ENCODE assay signal across 15 cellular contexts in genomic region chr16:50679676-50680555, GRCh38. TPM values are rescaled to one million over a fixed set of nuclear protein-coding genes. Genes with fewer than 3 reads are reported as not detected.
A peak's percentile ranks its signal among the peaks of the same experiment; 100 is the strongest.
DNase-seq lines count a peak whose midpoint lies in the region; ATAC-seq, FAIRE-seq and TF ChIP-seq lines count a peak whose summit lies in the region.
"Had no signal": no experiment of that assay in that cellular context is flagged by ENCODE, and none has a peak within 500 bp of the region (broad histone marks: within the 10 kb centered on the region; RNA-seq: fewer than 3 reads in every experiment).

No MANE protein-coding gene starts in this region.

- TF ChIP-seq POLR2A in GM12891 (IDR thresholded peaks at IDR 0.05; ENCODE audit: low read depth, low read length), result no peak

- H3K9me3 Mint-ChIP-seq in CD8-positive, alpha-beta T cell, result no peaks in the 10 kb centered on the region
- H3K9me3 Mint-ChIP-seq in activated naive CD8-positive, alpha-beta T cell treated with anti-CD3 and anti-CD28 coated beads, Interleukin-2, amount 10 ng/mL, durations not matched to agents 7 days and 5 days, result no peaks in the 10 kb centered on the region
- no peaks in the 10 kb centered on the region for H3K9me3 Mint-ChIP-seq in neural crest cell

- no peaks in the 10 kb centered on the region for H3K27me3 Mint-ChIP-seq in CD8-positive, alpha-beta T cell (ENCODE audit: low read depth)
- H3K27me3 Mint-ChIP-seq in activated naive CD8-positive, alpha-beta T cell treated with anti-CD3 and anti-CD28 coated beads, Interleukin-2, amount 10 ng/mL, durations not matched to agents 7 days and 5 days, result no peaks in the 10 kb centered on the region
- no peaks in the 10 kb centered on the region for H3K27me3 Mint-ChIP-seq in neural crest cell (ENCODE audit: low read depth)

- H3K36me3 Mint-ChIP-seq in CD8-positive, alpha-beta T cell, result peaks cover 54% of the 10 kb centered on the region
- peaks cover 39% of the 10 kb centered on the region for H3K36me3 Mint-ChIP-seq in activated naive CD8-positive, alpha-beta T cell treated with anti-CD3 and anti-CD28 coated beads, Interleukin-2, amount 10 ng/mL, durations not matched to agents 7 days and 5 days
- no peaks in the 10 kb centered on the region for H3K36me3 Mint-ChIP-seq in neural crest cell (ENCODE audit: low read depth)

- no peaks in the 10 kb centered on the region for H3K9me3 ChIP-seq in CD8-positive, alpha-beta T cell (ENCODE audit: low read length)
- H3K9me3 ChIP-seq: sigmoid colon, tibial nerve had no signal

- peak overlapping the region; percentile 51 for H3K27ac ChIP-seq in CD8-positive, alpha-beta T cell (ENCODE audit: low read depth, low read length)

- FAIRE-seq in GM12891 (lab: Jason Lieb, UNC), result peak; percentile 47

- intact Hi-C loops in CD8-positive, alpha-beta T cell (cut with DNase I, micrococcal nuclease), result loop anchor here in 1 of 2 experiments (2.0 to 5.0 kb wide), 4 partner anchors 15 to 413 kb away; partner anchors contain the start of genes ADCY7 and NKD1

- peak overlapping the region; percentile 65 for H3K4me3 ChIP-seq in CD8-positive, alpha-beta T cell (ENCODE audit: low read depth, low read length)

- H3K27ac Mint-ChIP-seq in CD8-positive, alpha-beta T cell, result peak overlapping the region; percentile 97
- peak overlapping the region; percentile 89 for H3K27ac Mint-ChIP-seq in activated naive CD8-positive, alpha-beta T cell treated with anti-CD3 and anti-CD28 coated beads, Interleukin-2, amount 10 ng/mL, durations not matched to agents 7 days and 5 days
- peak overlapping the region; percentile 23 for H3K27ac Mint-ChIP-seq in neural crest cell (ENCODE audit: unreplicated experiment)

- peaks cover 25% of the 10 kb centered on the region for H3K36me3 ChIP-seq in CD8-positive, alpha-beta T cell (ENCODE audit: insufficient read depth, low read length)
- H3K36me3 ChIP-seq: sigmoid colon, tibial nerve had no signal

- peak overlapping the region; percentile 92 for H3K4me3 Mint-ChIP-seq in CD8-positive, alpha-beta T cell
- H3K4me3 Mint-ChIP-seq in activated naive CD8-positive, alpha-beta T cell treated with anti-CD3 and anti-CD28 coated beads, Interleukin-2, amount 10 ng/mL, durations not matched to agents 7 days and 5 days, result peak overlapping the region; percentile 92
- H3K4me3 Mint-ChIP-seq in neural crest cell, result no peak overlapping the region

- ATAC-seq in CD8-positive, alpha-beta T cell, result no peak
- no peak for ATAC-seq in activated naive CD8-positive, alpha-beta T cell treated with anti-CD3 and anti-CD28 coated beads, Interleukin-2, amount 10 ng/mL, durations not matched to agents 7 days and 5 days (ENCODE audit: low read depth)
- no peak for ATAC-seq in HG03159 (IDR thresholded peaks at IDR 0.05; ENCODE audit: unreplicated experiment)
- ATAC-seq in HG03354 (IDR thresholded peaks at IDR 0.05; ENCODE audit: poor library complexity, severe bottlenecking, unreplicated experiment), result no peak

- no peak for TF ChIP-seq CTCF in CD8-positive, alpha-beta T cell (IDR thresholded peaks at IDR 0.05)
- TF ChIP-seq CTCF in neural crest cell (conservative IDR thresholded peaks at IDR 0.05), result no peak

- H3K4me1 Mint-ChIP-seq in CD8-positive, alpha-beta T cell (ENCODE audit: low read depth), result peaks cover 81% of the 10 kb centered on the region
- H3K4me1 Mint-ChIP-seq in activated naive CD8-positive, alpha-beta T cell treated with anti-CD3 and anti-CD28 coated beads, Interleukin-2, amount 10 ng/mL, durations not matched to agents 7 days and 5 days, result peaks cover 68% of the 10 kb centered on the region
- no peaks in the 10 kb centered on the region for H3K4me1 Mint-ChIP-seq in neural crest cell

- no peaks in the 10 kb centered on the region for H3K27me3 ChIP-seq in CD8-positive, alpha-beta T cell (ENCODE audit: insufficient read depth, low read length)
- H3K27me3 ChIP-seq: sigmoid colon, tibial nerve had no signal

- POLR2A ChIA-PET in CD8-positive, alpha-beta T cell (lab: Charles Lee), result interaction anchor here (1.2 to 2.6 kb wide), 3 partner anchors 11 to 127 kb away, joined by 4 to 46 read pairs (median 5); no protein-coding TSS in a partner anchor
- POLR2A ChIA-PET in activated naive CD8-positive, alpha-beta T cell treated with anti-CD3 and anti-CD28 coated beads, Interleukin-2, amount 10 ng/mL, durations not matched to agents 7 days and 5 days (lab: Charles Lee), result interaction anchor here (1.2 to 8.1 kb wide), 6 partner anchors 8 to 406 kb away, joined by 3 to 112 read pairs (median 9); partner anchors contain the start of genes CYLD and NOD2

- peaks cover 63% of the 10 kb centered on the region for H3K4me1 ChIP-seq in CD8-positive, alpha-beta T cell (ENCODE audit: insufficient read depth, low read length)

- CTCF ChIA-PET in CD8-positive, alpha-beta T cell (lab: Charles Lee), result interaction anchor here (2.4 to 4.6 kb wide), 4 partner anchors 8 to 67 kb away, joined by 14 to 26 read pairs (median 20); no protein-coding TSS in a partner anchor

- no peak for DNase-seq in CD8-positive, alpha-beta T cell
- no peak for DNase-seq in GM12891 (ENCODE audit: insufficient read length, low spot score)
- no peak for DNase-seq in activated naive CD8-positive, alpha-beta T cell treated with anti-CD3 and anti-CD28 coated beads, Interleukin-2, amount 10 ng/mL, durations not matched to agents 7 days and 5 days
- no peak for DNase-seq in neural crest cell (ENCODE audit: low read depth, low spot score)
- no peak for DNase-seq in NCI-H1105 (lab: John Stamatoyannopoulos, UW)
- DNase-seq in MV-4-11 (lab: John Stamatoyannopoulos, UW), result no peak
- DNase-seq: Calu3, midbrain, NCI-H524, sigmoid colon had no signal

TF ChIP-seq in GM12891, 5 proteins besides CTCF, POLR2A, EP300 and RAD21:
- TF ChIP-seq TAF1 (IDR thresholded peaks at IDR 0.05; ENCODE audit: low read depth, low read length) (no peak), POLR2AphosphoS5 (IDR thresholded peaks at IDR 0.05; ENCODE audit: low read depth, low read length) (no peak), SPI1 (IDR thresholded peaks at IDR 0.05; ENCODE audit: low read depth, low read length) (no peak), PAX5 (IDR thresholded peaks at IDR 0.05; ENCODE audit: insufficient read depth, low read length, severe bottlenecking) (no peak)

RNA-seq across cellular contexts. Expression of gene SNX20, which starts 1.2 kb away (rescaled TPM):
- total RNA-seq in CD8-positive, alpha-beta T cell, result 10 to 100 TPM; 18.6 to 20.1 TPM
- polyA plus RNA-seq in GM12891 (2012; ENCODE audit: low read depth, missing spikeins), result 16.6 TPM
- 10 to 100 TPM; 70.6 to 76.3 TPM for total RNA-seq in activated naive CD8-positive, alpha-beta T cell treated with anti-CD3 and anti-CD28 coated beads, Interleukin-2, amount 10 ng/mL, durations not matched to agents 7 days and 5 days
- total RNA-seq in neural crest cell, result not detected in 2 replicates
- total RNA-seq: Calu3, H4, HT1080 had no signal

RNA-seq across cellular contexts. Expression of gene NOD2, which starts 13.5 kb away (rescaled TPM):
- total RNA-seq in CD8-positive, alpha-beta T cell, result under 1 TPM; 0.86 to 0.90 TPM
- 9.7 TPM for polyA plus RNA-seq in GM12891 (2012; ENCODE audit: low read depth, missing spikeins)
- 1 to 10 TPM; 2.8 to 3.5 TPM for total RNA-seq in activated naive CD8-positive, alpha-beta T cell treated with anti-CD3 and anti-CD28 coated beads, Interleukin-2, amount 10 ng/mL, durations not matched to agents 7 days and 5 days
- total RNA-seq in neural crest cell, result 0.51 and 0.57 TPM in 2 replicates
- total RNA-seq: H4, HT1080 had no signal

Comparison
In these comparisons a context has a peak if more than half of its experiments do, and no peak if none do; other contexts are left out.
1. H3K27ac Mint-ChIP-seq: peak in every context shown above with its lines; median percentile 97 in CD8-positive, alpha-beta T cell; 89 in activated naive CD8-positive, alpha-beta T cell treated with anti-CD3 and anti-CD28 coated beads, Interleukin-2, amount 10 ng/mL, durations not matched to agents 7 days and 5 days; 23 in neural crest cell.
2. RNA of gene SNX20, which starts 1.2 kb away (total RNA-seq): 70.6 to 76.3 TPM in activated naive CD8-positive, alpha-beta T cell treated with anti-CD3 and anti-CD28 coated beads, Interleukin-2, amount 10 ng/mL, durations not matched to agents 7 days and 5 days and 18.6 to 20.1 TPM in CD8-positive, alpha-beta T cell; not detected in neural crest cell; every median in the first group is over 10 times any median in the second.